ENCODE assay signal across 19 cellular contexts in genomic region chr7:123024989-123025758, GRCh38. TPM values are rescaled to one million over a fixed set of nuclear protein-coding genes. Genes with fewer than 3 reads are reported as not detected.
DNase-seq lines count a peak whose midpoint lies in the region; ATAC-seq and TF ChIP-seq lines count a peak whose summit lies in the region.
"Had no signal": no experiment of that assay in that cellular context is flagged by ENCODE, and none has a peak within 500 bp of the region (broad histone marks: within the 10 kb centered on the region; RNA-seq: fewer than 3 reads in every experiment).

No MANE protein-coding gene starts in this region.

- POLR2A ChIA-PET in SK-N-SH (lab: Yijun Ruan, JAX): no interaction called here

- H3K4me1 Mint-ChIP-seq in activated naive CD4-positive, alpha-beta T cell treated with anti-CD3 and anti-CD28 coated beads, Interleukin-2, amount 10 ng/mL, durations not matched to agents 7 days and 5 days: no peaks in the 10 kb centered on the region
- H3K4me1 Mint-ChIP-seq: mesothelial cell of epicardium had no signal

- no peak overlapping the region for H3K27ac ChIP-seq in SK-N-SH (ENCODE audit: low read depth in 2 of 2, low read length in 1 of 2)
- H3K27ac ChIP-seq in gastrocnemius medialis: no peak overlapping the region
- H3K27ac ChIP-seq: cardiac muscle cell, thyroid gland had no signal

- no peak overlapping the region for H3K4me3 Mint-ChIP-seq in activated naive CD4-positive, alpha-beta T cell treated with anti-CD3 and anti-CD28 coated beads, Interleukin-2, amount 10 ng/mL, durations not matched to agents 7 days and 5 days
- H3K4me3 Mint-ChIP-seq: mesothelial cell of epicardium had no signal

- no peak for TF ChIP-seq EP300 in SK-N-SH (IDR thresholded peaks at IDR 0.05; ENCODE audit: borderline replicate concordance in 1 of 2, low read depth in 1 of 2, low read length in 1 of 2)

- no peaks in the 10 kb centered on the region for H3K9me2 ChIP-seq in SK-N-SH

- in situ Hi-C loops in astrocyte of the spinal cord (cut with HindIII; ENCODE audit: low sequenced_read_pairs) (no loop called here), gastrocnemius medialis (cut with MboI; ENCODE audit: low sequenced_read_pairs in 4 of 4) (no loop called here)

- WGBS in SK-N-SH (ENCODE audit: low lambda C conversion rate): 2% methylated on average over 3 of the region's 3 CpGs

- ATAC-seq in SK-N-SH treated with all-trans-retinoic acid at 6 μM for 48 hours (no peak), gastrocnemius medialis (no peak), HG03135 (IDR thresholded peaks at IDR 0.05; ENCODE audit: unreplicated experiment) (no peak)
- ATAC-seq: Panc1 had no signal

- H2AFZ ChIP-seq in SK-N-SH (ENCODE audit: low read depth): no peak overlapping the region

- TF ChIP-seq CTCF in SK-N-SH (IDR thresholded peaks at IDR 0.05) (no peak), astrocyte of the spinal cord (IDR thresholded peaks at IDR 0.05; ENCODE audit: low read depth, low read length) (no peak), gastrocnemius medialis (IDR thresholded peaks at IDR 0.05 in 4 of 5, conservative IDR thresholded peaks at IDR 0.05 in 1 of 5) (no peak)

- H3K4me3 ChIP-seq in SK-N-SH (ENCODE audit: low read depth in 2 of 2, low read length in 1 of 2): no peak overlapping the region
- H3K4me3 ChIP-seq in astrocyte of the spinal cord (ENCODE audit: low read depth, low read length): no peak overlapping the region
- H3K4me3 ChIP-seq in gastrocnemius medialis: no peak overlapping the region
- H3K4me3 ChIP-seq: cardiac muscle cell, thyroid gland had no signal

- DNase-seq in SK-N-SH: no peak
- DNase-seq in astrocyte of the spinal cord (ENCODE audit: low read depth, low spot score): peak; percentile 80
- peak; percentile 67 for DNase-seq in glomerular visceral epithelial cell (ENCODE audit: extremely low spot score)
- DNase-seq in gastrocnemius medialis: no peak
- no peak for DNase-seq in ureter (ENCODE audit: low spot score)
- no peak for DNase-seq in activated naive CD4-positive, alpha-beta T cell treated with anti-CD3 and anti-CD28 coated beads, Interleukin-2, amount 10 ng/mL, durations not matched to agents 7 days and 5 days
- DNase-seq: activated CD4-positive, CD25-positive, alpha-beta regulatory T cell; activated effector memory CD4-positive, alpha-beta T cell treated with anti-CD3 and anti-CD28 coated beads, Interleukin-2, amount 50 U/mL, for 16 hours; islet precursor cell; NCI-H2029 treated with DMSO at 0.1 percent for 48 hours; NCI-H524 treated with DMSO at 0.1 percent for 48 hours; stimulated activated CD4-positive, alpha-beta T cell treated with anti-CD3 and anti-CD28 coated beads, Interleukin-4, amount 100 ng/mL, for 4 hours; SW 1271; thyroid gland had no signal

- H3K4me2 ChIP-seq in SK-N-SH: peak overlapping the region; percentile 18; the same call in 1 of the 2 replicates

- H3K4me1 ChIP-seq in SK-N-SH (ENCODE audit: control insufficient read depth in 1 of 2, insufficient read depth in 2 of 2, low read depth in 1 of 2, low read length in 1 of 2) (peaks cover 0 to 12% of the 10 kb centered on the region in 2 experiments; a peak in 1 of 4 replicates), gastrocnemius medialis (no peaks in the 10 kb centered on the region)
- H3K4me1 ChIP-seq: thyroid gland had no signal

- H3K27me3 ChIP-seq in SK-N-SH (ENCODE audit: insufficient read depth) (no peaks in the 10 kb centered on the region), gastrocnemius medialis (no peaks in the 10 kb centered on the region)
- H3K27me3 ChIP-seq: cardiac muscle cell, thyroid gland had no signal

- no peak overlapping the region for H3K27ac Mint-ChIP-seq in activated naive CD4-positive, alpha-beta T cell treated with anti-CD3 and anti-CD28 coated beads, Interleukin-2, amount 10 ng/mL, durations not matched to agents 7 days and 5 days
- H3K27ac Mint-ChIP-seq: mesothelial cell of epicardium had no signal

- no peaks in the 10 kb centered on the region for H3K36me3 Mint-ChIP-seq in activated naive CD4-positive, alpha-beta T cell treated with anti-CD3 and anti-CD28 coated beads, Interleukin-2, amount 10 ng/mL, durations not matched to agents 7 days and 5 days
- H3K36me3 Mint-ChIP-seq: mesothelial cell of epicardium had no signal

- H3K9me3 ChIP-seq in SK-N-SH (no peaks in the 10 kb centered on the region), gastrocnemius medialis (peaks cover 0 to 4% (median 0%) of the 10 kb centered on the region in 3 donors)
- H3K9me3 ChIP-seq: thyroid gland had no signal

- H3K9ac ChIP-seq in SK-N-SH: no peak overlapping the region

- no peaks in the 10 kb centered on the region for H4K20me1 ChIP-seq in SK-N-SH (ENCODE audit: insufficient read depth)

- no peak for TF ChIP-seq RAD21 in SK-N-SH (IDR thresholded peaks at IDR 0.05; ENCODE audit: low read length)

- CTCF ChIA-PET in SK-N-SH (lab: Yijun Ruan, JAX): no interaction called here
- CTCF ChIA-PET in activated naive CD4-positive, alpha-beta T cell treated with anti-CD3 and anti-CD28 coated beads, Interleukin-2, amount 10 ng/mL, durations not matched to agents 7 days and 5 days (lab: Charles Lee): no interaction called here

- no peaks in the 10 kb centered on the region for H3K79me2 ChIP-seq in SK-N-SH (ENCODE audit: insufficient read depth)

- H3K36me3 ChIP-seq in SK-N-SH (replicated peaks in 1 of 2; ENCODE audit: control insufficient read depth in 1 of 2, insufficient read depth in 2 of 2, low read length in 1 of 2) (no peaks in the 10 kb centered on the region), gastrocnemius medialis (no peaks in the 10 kb centered on the region)
- H3K36me3 ChIP-seq: cardiac muscle cell, thyroid gland had no signal

- TF ChIP-seq POLR2A in gastrocnemius medialis (IDR thresholded peaks at IDR 0.05): no peak

- intact Hi-C loops in gastrocnemius medialis (cut with DNase I; ENCODE audit: low total_unique reads): no loop called here

- H3K9me3 Mint-ChIP-seq in activated naive CD4-positive, alpha-beta T cell treated with anti-CD3 and anti-CD28 coated beads, Interleukin-2, amount 10 ng/mL, durations not matched to agents 7 days and 5 days: peaks cover 8% of the 10 kb centered on the region

- H3K27me3 Mint-ChIP-seq in activated naive CD4-positive, alpha-beta T cell treated with anti-CD3 and anti-CD28 coated beads, Interleukin-2, amount 10 ng/mL, durations not matched to agents 7 days and 5 days: no peaks in the 10 kb centered on the region

- H3F3A ChIP-seq in SK-N-SH (replicated peaks; ENCODE audit: insufficient read depth): peaks cover 15% of the 10 kb centered on the region

TF ChIP-seq in SK-N-SH, 30 proteins besides CTCF, POLR2A, EP300 and RAD21 (continues in another document):
- TF ChIP-seq REST (IDR thresholded peaks at IDR 0.05; ENCODE audit: low read depth, low read length): no peak

TF ChIP-seq in SK-N-SH treated with all-trans-retinoic acid at 6 μM for 48 hours, 23 proteins besides CTCF, POLR2A, EP300 and RAD21:
- no peak for TF ChIP-seq PPARA (CRISPR knock-in tag; IDR thresholded peaks at IDR 0.05; ENCODE audit: borderline replicate concordance)
TF ChIP-seq in SK-N-SH treated with all-trans-retinoic acid at 6 μM for 48 hours: peak in this region for 0.

RNA-seq across cellular contexts. Expression of gene TAS2R16, which starts 29.7 kb away (rescaled TPM):
- polyA plus RNA-seq in SK-N-SH (2012; rRNA removed): not detected in 2 replicates
- not detected in 2 replicates for polyA plus RNA-seq in SK-N-SH (2012; cell fraction: cytosol; rRNA removed)
- polyA plus RNA-seq in SK-N-SH (2012; cell fraction: nucleus; rRNA removed): not detected in 2 replicates
- total RNA-seq in gastrocnemius medialis (not detected), ureter (not detected)
- total RNA-seq: cardiac muscle cell, mesothelial cell of epicardium, thyroid gland had no signal
- polyA plus RNA-seq: cardiac muscle cell had no signal

Comparison
In these comparisons a context has a peak if more than half of its experiments do, and no peak if none do; other contexts are left out.
1. DNase-seq: peak in astrocyte of the spinal cord (single experiment) and glomerular visceral epithelial cell (single experiment); none in SK-N-SH (single experiment), gastrocnemius medialis (0 of 2), ureter (single experiment) and activated naive CD4-positive, alpha-beta T cell treated with anti-CD3 and anti-CD28 coated beads, Interleukin-2, amount 10 ng/mL, durations not matched to agents 7 days and 5 days (single experiment).